21 cellular contexts compared by ENCODE assay signal in the genomic region with DNA sequence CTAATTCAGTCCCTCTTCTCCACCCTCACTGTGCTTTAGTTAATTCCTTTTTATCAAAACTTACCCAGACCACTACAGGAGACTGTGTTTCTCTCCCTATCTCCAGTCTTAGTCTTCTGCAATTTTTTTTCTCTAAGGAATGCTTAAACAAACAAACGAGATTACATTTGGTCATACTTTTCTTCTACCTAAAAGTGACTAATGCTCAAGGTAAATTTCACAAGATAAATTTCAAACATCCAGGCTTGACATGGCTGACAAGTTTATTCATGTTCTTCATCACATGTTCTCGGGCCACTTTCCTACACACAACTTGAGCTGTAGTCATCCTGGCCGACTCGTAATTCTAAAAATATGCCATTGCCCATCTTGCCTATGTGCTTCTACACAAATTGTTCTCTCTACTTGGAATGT. TPM values are rescaled to one million over a fixed set of nuclear protein-coding genes. Genes with fewer than 3 reads are reported as not detected.
DNase-seq lines count a peak whose midpoint lies in the region; ATAC-seq and TF ChIP-seq lines count a peak whose summit lies in the region.
"Had no signal": no experiment of that assay in that cellular context is flagged by ENCODE, and none has a peak within 500 bp of the region (broad histone marks: within the 10 kb centered on the region; RNA-seq: fewer than 3 reads in every experiment).

No MANE protein-coding gene starts in this region.

- no peak for TF ChIP-seq CTCF in endothelial cell (IDR thresholded peaks at IDR 0.05; ENCODE audit: unreplicated experiment)

- H3K36me3 Mint-ChIP-seq in endothelial cell (ENCODE audit: low read depth, unreplicated experiment), result peaks cover 11% of the 10 kb centered on the region
- H3K36me3 Mint-ChIP-seq in activated CD4-positive, alpha-beta T cell treated with anti-CD3 and anti-CD28 coated beads, Interleukin-2, amount 10 ng/mL, durations not matched to agents 7 days and 5 days (ENCODE audit: low read depth), result no peaks in the 10 kb centered on the region
- H3K36me3 Mint-ChIP-seq: CD8-positive, alpha-beta T cell had no signal

- no peaks in the 10 kb centered on the region for H3K9me3 ChIP-seq in mesodermal cell (ENCODE audit: control insufficient read depth, low read length)

- peaks cover 35% of the 10 kb centered on the region for H3K4me1 Mint-ChIP-seq in endothelial cell (ENCODE audit: unreplicated experiment)
- H3K4me1 Mint-ChIP-seq in activated CD4-positive, alpha-beta T cell treated with anti-CD3 and anti-CD28 coated beads, Interleukin-2, amount 10 ng/mL, durations not matched to agents 7 days and 5 days, result peaks cover 16% of the 10 kb centered on the region

- peaks cover 3% of the 10 kb centered on the region for H3K27me3 Mint-ChIP-seq in endothelial cell (ENCODE audit: unreplicated experiment)
- H3K27me3 Mint-ChIP-seq in activated CD4-positive, alpha-beta T cell treated with anti-CD3 and anti-CD28 coated beads, Interleukin-2, amount 10 ng/mL, durations not matched to agents 7 days and 5 days, result peaks cover 6% of the 10 kb centered on the region

- intact Hi-C loops in cardiac septum (cut with DNase I), result no loop called here

- peak overlapping the region; percentile 87 for H3K27ac Mint-ChIP-seq in endothelial cell (ENCODE audit: unreplicated experiment)
- no peak overlapping the region for H3K27ac Mint-ChIP-seq in activated CD4-positive, alpha-beta T cell treated with anti-CD3 and anti-CD28 coated beads, Interleukin-2, amount 10 ng/mL, durations not matched to agents 7 days and 5 days
- H3K27ac Mint-ChIP-seq: CD8-positive, alpha-beta T cell; effector memory CD8-positive, alpha-beta T cell; nephron had no signal

- no peak for ATAC-seq in HG03521 (IDR thresholded peaks at IDR 0.05; ENCODE audit: unreplicated experiment)
- ATAC-seq: CD8-positive, alpha-beta T cell; effector memory CD8-positive, alpha-beta T cell; sciatic nerve had no signal

- peak; percentile 76 for DNase-seq in A172 (ENCODE audit: low spot score)
- DNase-seq in LoVo (ENCODE audit: low spot score), result peak; percentile 54
- DNase-seq in endothelial cell (ENCODE audit: low spot score), result no peak
- no peak for DNase-seq in cardiac septum (ENCODE audit: low spot score)
- no peak for DNase-seq in activated CD4-positive, alpha-beta T cell treated with anti-CD3 and anti-CD28 coated beads, Interleukin-2, amount 10 ng/mL, durations not matched to agents 7 days and 5 days
- no peak for DNase-seq in activated T-cell treated with anti-CD3 and anti-CD28 coated beads, Interleukin-2, amount 50 U/mL, for 1 hour
- DNase-seq: activated naive CD4-positive, alpha-beta T cell; CD8-positive, alpha-beta T cell; effector memory CD8-positive, alpha-beta T cell; glutamatergic neuron; left cardiac atrium; NCI-H1092; NCI-H345; stimulated activated CD4-positive, alpha-beta T cell treated with anti-CD3 and anti-CD28 coated beads, Interleukin-4, amount 100 ng/mL, for 24 hours; SW 1271; WERI-Rb-1 had no signal

- peak overlapping the region; percentile 53 for H3K27ac ChIP-seq in mesodermal cell (ENCODE audit: low read depth, low read length, severe bottlenecking)
- H3K27ac ChIP-seq: cardiac muscle cell, WERI-Rb-1 had no signal

- POLR2A ChIA-PET in activated CD4-positive, alpha-beta T cell treated with anti-CD3 and anti-CD28 coated beads, Interleukin-2, amount 10 ng/mL, durations not matched to agents 7 days and 5 days (lab: Charles Lee), result no interaction called here

- H3K4me3 Mint-ChIP-seq in endothelial cell (ENCODE audit: unreplicated experiment), result no peak overlapping the region
- no peak overlapping the region for H3K4me3 Mint-ChIP-seq in activated CD4-positive, alpha-beta T cell treated with anti-CD3 and anti-CD28 coated beads, Interleukin-2, amount 10 ng/mL, durations not matched to agents 7 days and 5 days
- H3K4me3 Mint-ChIP-seq: CD8-positive, alpha-beta T cell; effector memory CD8-positive, alpha-beta T cell; nephron had no signal

- peaks cover 15% of the 10 kb centered on the region for H3K4me1 ChIP-seq in mesodermal cell (ENCODE audit: control insufficient read depth, insufficient read depth, low read length, poor library complexity, severe bottlenecking)

- no peaks in the 10 kb centered on the region for H3K36me3 ChIP-seq in mesodermal cell (ENCODE audit: control insufficient read depth, insufficient read depth, low read length)
- H3K36me3 ChIP-seq: cardiac muscle cell, WERI-Rb-1 had no signal

- H3K9me3 Mint-ChIP-seq in endothelial cell (ENCODE audit: unreplicated experiment), result no peaks in the 10 kb centered on the region
- no peaks in the 10 kb centered on the region for H3K9me3 Mint-ChIP-seq in activated CD4-positive, alpha-beta T cell treated with anti-CD3 and anti-CD28 coated beads, Interleukin-2, amount 10 ng/mL, durations not matched to agents 7 days and 5 days
- H3K9me3 Mint-ChIP-seq: CD8-positive, alpha-beta T cell; effector memory CD8-positive, alpha-beta T cell; nephron had no signal

- no peak overlapping the region for H3K4me3 ChIP-seq in mesodermal cell (ENCODE audit: extremely low read depth, insufficient read depth, low read length, poor library complexity, severe bottlenecking)
- H3K4me3 ChIP-seq: cardiac muscle cell had no signal

- CTCF ChIA-PET in activated CD4-positive, alpha-beta T cell treated with anti-CD3 and anti-CD28 coated beads, Interleukin-2, amount 10 ng/mL, durations not matched to agents 7 days and 5 days (lab: Charles Lee), result interaction anchor here (0.7 kb wide), 1 partner anchor 1439 kb away, joined by 3 read pairs; no protein-coding TSS in a partner anchor

- WGBS in mesodermal cell (ENCODE audit: insufficient coverage in 2 of 2), 2 experiments, result 86 to 91% methylated on average over 4 of the region's 4 CpGs

RNA-seq across cellular contexts. Expression of a gene that starts 23.2 kb away (rescaled TPM):
- 133 and 163 TPM in 2 replicates for total RNA-seq in A172 (2014; rRNA removed; shearing (Covaris generic))
- total RNA-seq in endothelial cell (ENCODE audit: unreplicated experiment), result 163 TPM
- 106 TPM for polyA plus RNA-seq in mesodermal cell (2013, experiment 1 of 2)
- polyA plus RNA-seq in mesodermal cell (2013, experiment 2 of 2), result 110 TPM
- 37.4 TPM for total RNA-seq in cardiac septum
- 10 to 100 TPM; 37.6 to 43.0 TPM for total RNA-seq in activated CD4-positive, alpha-beta T cell treated with anti-CD3 and anti-CD28 coated beads, Interleukin-2, amount 10 ng/mL, durations not matched to agents 7 days and 5 days

Comparison
In these comparisons a context has a peak if more than half of its experiments do, and no peak if none do; other contexts are left out.
1. DNase-seq: peak in A172 (single experiment) and LoVo (single experiment); none in endothelial cell (single experiment), cardiac septum (single experiment), activated CD4-positive, alpha-beta T cell treated with anti-CD3 and anti-CD28 coated beads, Interleukin-2, amount 10 ng/mL, durations not matched to agents 7 days and 5 days (single experiment) and activated T-cell treated with anti-CD3 and anti-CD28 coated beads, Interleukin-2, amount 50 U/mL, for 1 hour (single experiment).